Comparison of ENCODE assay signal across 29 cellular contexts in the genomic region with DNA sequence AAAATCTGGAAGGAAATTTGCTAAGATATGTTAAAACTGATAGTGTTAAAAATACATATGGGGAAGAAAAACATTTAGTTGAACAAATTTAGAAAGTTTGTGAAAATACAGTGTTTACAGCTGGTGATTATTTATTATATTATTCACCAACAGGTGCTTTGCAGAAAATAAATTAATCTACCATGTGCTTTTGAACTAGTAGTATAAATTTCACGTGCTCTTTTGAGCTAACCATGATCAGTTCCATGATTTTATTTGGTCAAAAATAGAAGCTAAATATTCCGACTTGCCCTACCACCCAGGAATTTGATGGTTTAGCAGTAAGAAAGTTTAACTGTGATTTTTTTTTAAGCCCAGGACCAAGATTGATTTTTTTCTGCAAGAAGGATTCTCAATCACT.
"Had no signal": no experiment of that assay in that cellular context is flagged by ENCODE, and none has a peak within 500 bp of the region (broad histone marks: within the 10 kb centered on the region; RNA-seq: fewer than 3 reads in every experiment).

No MANE protein-coding gene starts in this region.

- H3K4me1 Mint-ChIP-seq: stimulated activated effector memory CD8-positive, alpha-beta T cell treated with anti-CD3 and anti-CD28 coated beads, Interleukin-12 subunit alpha, Interleukin-12 subunit beta, amount 100 ng/mL, for 72 hours; stimulated activated memory B cell treated with anti-CD40 and anti-IgM and Interleukin-4, amounts not matched to agents 10 μg/mL and 1 μg/mL and 100 μg/mL, for 72 hours; stimulated activated naive B cell treated with anti-CD40 and anti-IgM and Interleukin-4, amounts not matched to agents 10 μg/mL and 1 μg/mL and 100 μg/mL, for 72 hours; stimulated activated naive CD8-positive, alpha-beta T cell treated with anti-CD3 and anti-CD28 coated beads, Interleukin-15, amount 100 ng/mL, for 72 hours had no signal

- H3K9me3 Mint-ChIP-seq: type B pancreatic cell had no signal

- H3K36me3 Mint-ChIP-seq: stimulated activated effector memory CD8-positive, alpha-beta T cell treated with anti-CD3 and anti-CD28 coated beads, Interleukin-12 subunit alpha, Interleukin-12 subunit beta, amount 100 ng/mL, for 72 hours; stimulated activated memory B cell treated with anti-CD40 and anti-IgM and Interleukin-4, amounts not matched to agents 10 μg/mL and 1 μg/mL and 100 μg/mL, for 72 hours; stimulated activated naive B cell treated with anti-CD40 and anti-IgM and Interleukin-4, amounts not matched to agents 10 μg/mL and 1 μg/mL and 100 μg/mL, for 72 hours had no signal

- H3K27me3 ChIP-seq: stomach, suprapubic skin, testis, thyroid gland, tibial artery, tibial nerve, transverse colon, upper lobe of left lung, upper lobe of right lung, uterus, vagina had no signal

- H3K27ac ChIP-seq: stomach, suprapubic skin, testis, thoracic aorta, thyroid gland, tibial artery, tibial nerve, transverse colon, upper lobe of left lung, upper lobe of right lung, uterus, vagina had no signal

- H3K4me3 Mint-ChIP-seq: stimulated activated effector memory CD8-positive, alpha-beta T cell treated with anti-CD3 and anti-CD28 coated beads, Interleukin-12 subunit alpha, Interleukin-12 subunit beta, amount 100 ng/mL, for 72 hours; stimulated activated memory B cell treated with anti-CD40 and anti-IgM and Interleukin-4, amounts not matched to agents 10 μg/mL and 1 μg/mL and 100 μg/mL, for 72 hours; stimulated activated naive B cell treated with anti-CD40 and anti-IgM and Interleukin-4, amounts not matched to agents 10 μg/mL and 1 μg/mL and 100 μg/mL, for 72 hours; stimulated activated naive CD8-positive, alpha-beta T cell treated with anti-CD3 and anti-CD28 coated beads, Interleukin-15, amount 100 ng/mL, for 72 hours; stimulated activated naive CD8-positive, alpha-beta T cell treated with anti-CD3 and anti-CD28 coated beads, Interleukin-15, Interleukin-2, amounts not matched to agents 100 ng/mL and 50 ng/mL, for 24 hours; type B pancreatic cell had no signal

- H3K27ac Mint-ChIP-seq: stimulated activated effector memory CD8-positive, alpha-beta T cell treated with anti-CD3 and anti-CD28 coated beads, Interleukin-12 subunit alpha, Interleukin-12 subunit beta, amount 100 ng/mL, for 72 hours; stimulated activated memory B cell treated with anti-CD40 and anti-IgM and Interleukin-4, amounts not matched to agents 10 μg/mL and 1 μg/mL and 100 μg/mL, for 72 hours; stimulated activated naive B cell treated with anti-CD40 and anti-IgM and Interleukin-4, amounts not matched to agents 10 μg/mL and 1 μg/mL and 100 μg/mL, for 72 hours; stimulated activated naive CD8-positive, alpha-beta T cell treated with anti-CD3 and anti-CD28 coated beads, Interleukin-15, amount 100 ng/mL, for 72 hours; stimulated activated naive CD8-positive, alpha-beta T cell treated with anti-CD3 and anti-CD28 coated beads, Interleukin-15, Interleukin-2, amounts not matched to agents 100 ng/mL and 50 ng/mL, for 24 hours; type B pancreatic cell had no signal

- FAIRE-seq: urothelium cell line had no signal

- H3K4me3 ChIP-seq: stomach, suprapubic skin, testis, thoracic aorta, thyroid gland, tibial artery, tibial nerve, transverse colon, upper lobe of left lung, upper lobe of right lung, uterus, vagina had no signal

- DNase-seq: stimulated activated CD4-positive, alpha-beta T cell treated with anti-CD3 and anti-CD28 coated beads, Interleukin-2, amount 100 ng/mL, for 48 hours; stimulated activated CD4-positive, alpha-beta T cell treated with anti-CD3 and anti-CD28 coated beads, Interleukin-4, amount 100 ng/mL, for 1 hour; stimulated activated CD4-positive, alpha-beta T cell treated with anti-CD3 and anti-CD28 coated beads, Interleukin-4, amount 100 ng/mL, for 24 hours; stimulated activated CD4-positive, alpha-beta T cell treated with anti-CD3 and anti-CD28 coated beads, Interleukin-4, amount 100 ng/mL, for 4 hours; stimulated activated CD8-positive, alpha-beta memory T cell treated with anti-CD3 and anti-CD28 coated beads, Interleukin-4, amount 100 ng/mL, for 48 hours; stimulated activated naive B cell treated with anti-CD40 and anti-IgM and Interleukin-4, amounts not matched to agents 10 μg/mL and 1 μg/mL and 100 μg/mL, for 72 hours; stimulated activated naive CD4-positive, alpha-beta T cell; stimulated activated naive CD4-positive, alpha-beta T cell treated with Interleukin-2 at 50 U/mL for 16 hours; stimulated activated naive CD8-positive, alpha-beta T cell treated with anti-CD3 and anti-CD28 coated beads, Interleukin-15, amount 100 ng/mL, for 72 hours; stimulated activated naive CD8-positive, alpha-beta T cell treated with anti-CD3 and anti-CD28 coated beads, Interleukin-15, Interleukin-2, amounts not matched to agents 100 U/mL and 50 U/mL, for 24 hours; stomach; substantia nigra; testis; thyroid gland; tibial artery; transverse colon; trophoblast cell; upper lobe of left lung; upper lobe of right lung; uterus had no signal

- H3K36me3 ChIP-seq: stomach, suprapubic skin, thoracic aorta, thyroid gland, tibial artery, tibial nerve, transverse colon, upper lobe of left lung, upper lobe of right lung, uterus, vagina had no signal

- H3K9me3 ChIP-seq: suprapubic skin, testis, thoracic aorta, thyroid gland, tibial artery, transverse colon, upper lobe of left lung, upper lobe of right lung, uterus, vagina had no signal

- H3K4me1 ChIP-seq: stomach, suprapubic skin, testis, thyroid gland, tibial artery, tibial nerve, transverse colon, upper lobe of left lung, upper lobe of right lung, uterus, vagina had no signal

- H3K27me3 Mint-ChIP-seq: stimulated activated memory B cell treated with anti-CD40 and anti-IgM and Interleukin-4, amounts not matched to agents 10 μg/mL and 1 μg/mL and 100 μg/mL, for 72 hours; stimulated activated naive B cell treated with anti-CD40 and anti-IgM and Interleukin-4, amounts not matched to agents 10 μg/mL and 1 μg/mL and 100 μg/mL, for 72 hours; stimulated activated naive CD8-positive, alpha-beta T cell treated with anti-CD3 and anti-CD28 coated beads, Interleukin-15, amount 100 ng/mL, for 72 hours; stimulated activated naive CD8-positive, alpha-beta T cell treated with anti-CD3 and anti-CD28 coated beads, Interleukin-15, Interleukin-2, amounts not matched to agents 100 ng/mL and 50 ng/mL, for 24 hours; type B pancreatic cell had no signal

- ATAC-seq: stimulated activated effector memory CD8-positive, alpha-beta T cell treated with anti-CD3 and anti-CD28 coated beads, Interleukin-12 subunit alpha, Interleukin-12 subunit beta, amount 100 ng/mL, for 72 hours; stimulated activated memory B cell treated with anti-CD40 and anti-IgM and Interleukin-4, amounts not matched to agents 10 μg/mL and 1 μg/mL and 100 μg/mL, for 72 hours; stimulated activated naive B cell treated with anti-CD40 and anti-IgM and Interleukin-4, amounts not matched to agents 10 μg/mL and 1 μg/mL and 100 μg/mL, for 72 hours; stimulated activated naive CD8-positive, alpha-beta T cell treated with anti-CD3 and anti-CD28 coated beads, Interleukin-15, amount 100 ng/mL, for 72 hours; stimulated activated naive CD8-positive, alpha-beta T cell treated with anti-CD3 and anti-CD28 coated beads, Interleukin-15, Interleukin-2, amounts not matched to agents 100 U/mL and 50 U/mL, for 24 hours; upper lobe of right lung had no signal
